In genomic region chr16:88647178-88648070, GRCh38 we compare ENCODE assay signal across 18 cellular contexts. TPM values are rescaled to one million over a fixed set of nuclear protein-coding genes. Genes with fewer than 3 reads are reported as not detected.
"Had no signal": no experiment of that assay in that cellular context is flagged by ENCODE, and none has a peak within 500 bp of the region (broad histone marks: within the 10 kb centered on the region; RNA-seq: fewer than 3 reads in every experiment).

No MANE protein-coding gene starts in this region.

- H3K9me3 Mint-ChIP-seq: activated T-cell treated with anti-CD3 and anti-CD28 coated beads, Interleukin-2, amount 50 U/mL, for 4 hours; mesothelial cell of epicardium had no signal

- H3K4me3 Mint-ChIP-seq: activated T-cell treated with anti-CD3 and anti-CD28 coated beads, Interleukin-2, amount 50 U/mL, for 4 hours; mesothelial cell of epicardium had no signal

- ATAC-seq: activated T-cell treated with anti-CD3 and anti-CD28 coated beads, Interleukin-2, amount 50 U/mL, for 4 hours; gastrocnemius medialis; heart right ventricle had no signal

- FAIRE-seq: bronchial epithelial cell, kidney had no signal

- H3K4me3 ChIP-seq: gastrocnemius medialis, left ventricle myocardium inferior, right atrium auricular region, transverse colon had no signal

- H3K27ac Mint-ChIP-seq: mesothelial cell of epicardium had no signal

- H3K36me3 ChIP-seq: gastrocnemius medialis, left ventricle myocardium inferior, right atrium auricular region, transverse colon had no signal

- DNase-seq: activated CD4-positive, alpha-beta T cell treated with anti-CD3 and anti-CD28 coated beads, Interleukin-2, amount 50 U/mL, for 48 hours; activated CD4-positive, CD25-positive, alpha-beta regulatory T cell treated with anti-CD3 and anti-CD28 coated beads, Interleukin-2, amount 50 U/mL, for 72 hours; activated gamma-delta T cell treated with Interleukin-2 at 50 U/mL for 16 hours; activated T-cell treated with anti-CD3 and anti-CD28 coated beads, Interleukin-2, amount 50 U/mL, for 4 hours; gastrocnemius medialis; heart right ventricle; kidney; left ventricle myocardium inferior; stimulated activated CD4-positive, alpha-beta T cell treated with anti-CD3 and anti-CD28 coated beads, Interleukin-1b, Interleukin-23, amount 100 ng/mL, for 48 hours; stimulated activated naive CD4-positive, alpha-beta T cell; substantia nigra; transverse colon had no signal

- H3K27ac ChIP-seq: gastrocnemius medialis, heart right ventricle, left ventricle myocardium inferior, right atrium auricular region, transverse colon had no signal

- H3K27me3 ChIP-seq: gastrocnemius medialis, heart right ventricle, right atrium auricular region, transverse colon had no signal

- H3K9me3 ChIP-seq: gastrocnemius medialis, heart right ventricle, left ventricle myocardium inferior, right atrium auricular region, transverse colon had no signal

RNA-seq across cellular contexts. Expression of gene IL17C, which starts 9.1 kb away (rescaled TPM):
- total RNA-seq: activated T-cell treated with anti-CD3 and anti-CD28 coated beads, Interleukin-2, amount 50 U/mL, for 4 hours; aorta; gastrocnemius medialis; heart right ventricle; kidney; left ventricle myocardium inferior; mesothelial cell of epicardium; myocyte; posterior vena cava; right atrium auricular region; transverse colon had no signal
- polyA plus RNA-seq: aorta, heart right ventricle had no signal

RNA-seq across cellular contexts. Expression of gene SNAI3, which starts 38.9 kb away (rescaled TPM):
- total RNA-seq: bronchial epithelial cell had no signal
